ENCODE assay signal across 1 cellular context in the genomic region with DNA sequence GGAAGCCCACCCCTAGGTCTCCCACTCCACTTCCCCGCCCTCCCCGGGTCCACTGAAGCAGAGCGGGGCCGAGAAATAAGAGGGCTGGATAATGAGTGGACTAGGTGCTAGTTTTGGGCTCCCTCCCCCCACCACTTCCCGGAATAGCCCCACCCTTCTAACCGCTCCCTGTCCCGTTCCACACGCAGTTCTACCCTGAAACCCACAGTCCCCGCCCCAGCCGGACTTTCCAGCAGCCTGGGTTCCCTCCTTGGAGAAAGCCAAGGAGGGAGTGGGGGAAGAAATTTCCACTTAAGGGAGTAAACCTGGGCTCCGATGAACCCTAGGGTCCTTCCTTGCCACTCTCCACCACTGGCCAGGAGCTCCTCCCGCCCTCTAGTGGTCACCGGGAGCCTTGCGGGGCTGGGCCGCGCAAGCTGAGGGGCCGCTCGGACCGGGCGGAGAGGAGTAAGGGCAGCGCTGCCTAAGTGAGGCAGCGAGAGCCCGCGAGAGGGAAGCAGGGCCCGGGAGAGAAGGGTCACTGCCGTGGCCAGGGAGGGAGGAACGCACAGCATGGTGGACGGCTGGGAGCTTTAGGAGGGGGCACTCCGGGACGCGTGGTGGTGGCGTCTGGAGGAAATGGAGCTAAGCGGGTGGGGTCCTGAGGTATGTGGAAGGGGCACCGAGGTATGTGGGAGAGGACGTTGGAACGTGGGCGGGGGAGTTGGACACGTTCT.
A peak's percentile ranks its signal among the peaks of the same experiment; 100 is the strongest.
TF ChIP-seq lines count a peak whose summit lies in the region.

No MANE protein-coding gene starts in this region.

TF ChIP-seq in K562, 482 proteins besides CTCF, POLR2A, EP300 and RAD21 (continued from another document and continues in another):
- TF ChIP-seq DEAF1 (CRISPR knock-in tag; IDR thresholded peaks at IDR 0.05), result peak; percentile 34; the same call in 1 of the 2 replicates
- no peak for TF ChIP-seq ZNF785 (CRISPR knock-in tag; IDR thresholded peaks at IDR 0.05)
- TF ChIP-seq ZNF140 (CRISPR knock-in tag; IDR thresholded peaks at IDR 0.05), result no peak
- peak in 1 of 2 experiments; percentile 40; a peak in 2 of 4 replicates for TF ChIP-seq TRIM24 (IDR thresholded peaks at IDR 0.05)
- TF ChIP-seq EHMT2 (IDR thresholded peaks at IDR 0.05), result no peak
- TF ChIP-seq, protein P1, sequence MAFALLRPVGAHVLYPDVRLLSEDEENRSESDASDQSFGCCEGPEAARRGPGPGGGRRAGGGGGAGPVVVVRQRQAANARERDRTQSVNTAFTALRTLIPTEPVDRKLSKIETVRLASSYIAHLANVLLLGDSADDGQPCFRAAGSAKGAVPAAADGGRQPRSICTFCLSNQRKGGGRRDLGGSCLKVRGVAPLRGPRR (CRISPR knock-in tag; IDR thresholded peaks at IDR 0.05), result no peak
- 0 out of 4 replicates have a peak, but pooled peaks of 1 of the 2 experiments have one; percentile 38 for TF ChIP-seq SIN3A (IDR thresholded peaks at IDR 0.05; ENCODE audit: borderline replicate concordance in 2 of 2, control insufficient read depth in 1 of 2, low read depth in 2 of 2, low read length in 2 of 2)
- TF ChIP-seq SIRT6 (IDR thresholded peaks at IDR 0.05; ENCODE audit: low read depth, low read length), result no peak
- no peak for TF ChIP-seq ZNF134 (CRISPR knock-in tag; conservative IDR thresholded peaks at IDR 0.05)
- no peak for TF ChIP-seq HSF4 (CRISPR knock-in tag; IDR thresholded peaks at IDR 0.05; ENCODE audit: borderline replicate concordance)
- 0 out of 2 replicates have a peak, but pooled peaks have one; percentile 65 for TF ChIP-seq ZNF12 (CRISPR knock-in tag; IDR thresholded peaks at IDR 0.05)
- no peak for TF ChIP-seq KAT2B (IDR thresholded peaks at IDR 0.05; ENCODE audit: low read depth, low read length)
- no peak for TF ChIP-seq ZNF175 (CRISPR knock-in tag; IDR thresholded peaks at IDR 0.05; ENCODE audit: low read depth)
- no peak for TF ChIP-seq SFPQ (IDR thresholded peaks at IDR 0.05; ENCODE audit: low read depth, low read length)
- TF ChIP-seq MTA3 (IDR thresholded peaks at IDR 0.05; ENCODE audit: borderline replicate concordance), result peak; percentile 85
- TF ChIP-seq NRF1 (conservative IDR thresholded peaks at IDR 0.05 in 1 of 2, IDR thresholded peaks at IDR 0.05 in 1 of 2), result peak; percentile 69 to 76
- TF ChIP-seq BCOR (IDR thresholded peaks at IDR 0.05), result peak; percentile 43
- 0 out of 2 replicates have a peak, but pooled peaks have one; percentile 45 for TF ChIP-seq CC2D1A (IDR thresholded peaks at IDR 0.05)
- peak; percentile 82 for TF ChIP-seq TAF1 (IDR thresholded peaks at IDR 0.05; ENCODE audit: control insufficient read depth, extremely low read depth, insufficient read depth, low read length, severe bottlenecking)
- TF ChIP-seq MED1 (CRISPR knock-in tag; IDR thresholded peaks at IDR 0.05; ENCODE audit: borderline replicate concordance), result no peak
- TF ChIP-seq TAF9B (IDR thresholded peaks at IDR 0.05; ENCODE audit: partially characterized antibody), result peak; percentile 64
- TF ChIP-seq, protein P2, sequence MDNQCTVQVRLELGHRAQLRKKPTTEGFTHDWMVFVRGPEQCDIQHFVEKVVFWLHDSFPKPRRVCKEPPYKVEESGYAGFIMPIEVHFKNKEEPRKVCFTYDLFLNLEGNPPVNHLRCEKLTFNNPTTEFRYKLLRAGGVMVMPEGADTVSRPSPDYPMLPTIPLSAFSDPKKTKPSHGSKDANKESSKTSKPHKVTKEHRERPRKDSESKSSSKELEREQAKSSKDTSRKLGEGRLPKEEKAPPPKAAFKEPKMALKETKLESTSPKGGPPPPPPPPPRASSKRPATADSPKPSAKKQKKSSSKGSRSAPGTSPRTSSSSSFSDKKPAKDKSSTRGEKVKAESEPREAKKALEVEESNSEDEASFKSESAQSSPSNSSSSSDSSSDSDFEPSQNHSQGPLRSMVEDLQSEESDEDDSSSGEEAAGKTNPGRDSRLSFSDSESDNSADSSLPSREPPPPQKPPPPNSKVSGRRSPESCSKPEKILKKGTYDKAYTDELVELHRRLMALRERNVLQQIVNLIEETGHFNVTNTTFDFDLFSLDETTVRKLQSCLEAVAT (IDR thresholded peaks at IDR 0.05), result peak in 1 of 2 experiments; percentile 84; a peak in 2 of 4 replicates
- TF ChIP-seq ZFPM2 (CRISPR knock-in tag; IDR thresholded peaks at IDR 0.05), result no peak
- peak; percentile 72; the same call in 1 of the 2 replicates for TF ChIP-seq GATAD2B (IDR thresholded peaks at IDR 0.05; ENCODE audit: borderline replicate concordance)
- TF ChIP-seq ZBTB11 (CRISPR knock-in tag; IDR thresholded peaks at IDR 0.05), result peak in 1 of 3 experiments; percentile 67; a peak in 2 of 6 replicates
- TF ChIP-seq, protein P3, sequence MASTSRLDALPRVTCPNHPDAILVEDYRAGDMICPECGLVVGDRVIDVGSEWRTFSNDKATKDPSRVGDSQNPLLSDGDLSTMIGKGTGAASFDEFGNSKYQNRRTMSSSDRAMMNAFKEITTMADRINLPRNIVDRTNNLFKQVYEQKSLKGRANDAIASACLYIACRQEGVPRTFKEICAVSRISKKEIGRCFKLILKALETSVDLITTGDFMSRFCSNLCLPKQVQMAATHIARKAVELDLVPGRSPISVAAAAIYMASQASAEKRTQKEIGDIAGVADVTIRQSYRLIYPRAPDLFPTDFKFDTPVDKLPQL (IDR thresholded peaks at IDR 0.05; ENCODE audit: extremely low read depth, insufficient read length), result no peak
- no peak for TF ChIP-seq CEBPG (CRISPR knock-in tag; IDR thresholded peaks at IDR 0.05)
- no peak for TF ChIP-seq CEBPG (tag; conservative IDR thresholded peaks at IDR 0.05 in 1 of 2, IDR thresholded peaks at IDR 0.05 in 1 of 2)
- peak; percentile 93; the same call in 1 of the 2 replicates for TF ChIP-seq ZC3H4 (CRISPR knock-in tag; IDR thresholded peaks at IDR 0.05; ENCODE audit: borderline replicate concordance)
- TF ChIP-seq ZNF561 (CRISPR knock-in tag; conservative IDR thresholded peaks at IDR 0.05), result no peak
- no peak for TF ChIP-seq STAG1 (CRISPR knock-in tag; IDR thresholded peaks at IDR 0.05; ENCODE audit: borderline replicate concordance)
- no peak for TF ChIP-seq HNRNPK (IDR thresholded peaks at IDR 0.05; ENCODE audit: low read depth, low read length, poor library complexity, severe bottlenecking)
- TF ChIP-seq ZNF79 (CRISPR knock-in tag; IDR thresholded peaks at IDR 0.05; ENCODE audit: low read depth), result no peak
- TF ChIP-seq TBP (optimal IDR thresholded peaks at IDR 0.05; ENCODE audit: low read depth, low read length), result peak; percentile 64
- no peak for TF ChIP-seq PTTG1 (tag; IDR thresholded peaks at IDR 0.05; ENCODE audit: low read depth)
- TF ChIP-seq DNMT1 (IDR thresholded peaks at IDR 0.05), result no peak
- TF ChIP-seq PHF20 (IDR thresholded peaks at IDR 0.05; ENCODE audit: partially characterized antibody), result no peak
- TF ChIP-seq ZNF280A (IDR thresholded peaks at IDR 0.05; ENCODE audit: low read depth, partially characterized antibody), result no peak
- TF ChIP-seq, protein P4, sequence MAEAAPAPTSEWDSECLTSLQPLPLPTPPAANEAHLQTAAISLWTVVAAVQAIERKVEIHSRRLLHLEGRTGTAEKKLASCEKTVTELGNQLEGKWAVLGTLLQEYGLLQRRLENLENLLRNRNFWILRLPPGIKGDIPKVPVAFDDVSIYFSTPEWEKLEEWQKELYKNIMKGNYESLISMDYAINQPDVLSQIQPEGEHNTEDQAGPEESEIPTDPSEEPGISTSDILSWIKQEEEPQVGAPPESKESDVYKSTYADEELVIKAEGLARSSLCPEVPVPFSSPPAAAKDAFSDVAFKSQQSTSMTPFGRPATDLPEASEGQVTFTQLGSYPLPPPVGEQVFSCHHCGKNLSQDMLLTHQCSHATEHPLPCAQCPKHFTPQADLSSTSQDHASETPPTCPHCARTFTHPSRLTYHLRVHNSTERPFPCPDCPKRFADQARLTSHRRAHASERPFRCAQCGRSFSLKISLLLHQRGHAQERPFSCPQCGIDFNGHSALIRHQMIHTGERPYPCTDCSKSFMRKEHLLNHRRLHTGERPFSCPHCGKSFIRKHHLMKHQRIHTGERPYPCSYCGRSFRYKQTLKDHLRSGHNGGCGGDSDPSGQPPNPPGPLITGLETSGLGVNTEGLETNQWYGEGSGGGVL (CRISPR knock-in tag; IDR thresholded peaks at IDR 0.05), result no peak
- peak; percentile 24; the same call in 1 of the 2 replicates for TF ChIP-seq ZBTB26 (CRISPR knock-in tag; IDR thresholded peaks at IDR 0.05)
- TF ChIP-seq EP400 (IDR thresholded peaks at IDR 0.05), result peak; percentile 76
- TF ChIP-seq TCF7L2 (IDR thresholded peaks at IDR 0.05; ENCODE audit: low read depth, low read length), result no peak
